Comparison of ENCODE assay signal across 2 cellular contexts in genomic region chr14:64880382-64881121, GRCh38.
A peak's percentile ranks its signal among the peaks of the same experiment; 100 is the strongest.
TF ChIP-seq lines count a peak whose summit lies in the region.

No MANE protein-coding gene starts in this region.

TF ChIP-seq in WTC11, 78 proteins besides CTCF, POLR2A, EP300 and RAD21 (continues in another document):
- TF ChIP-seq CREB1 (CRISPR knock-in tag; IDR thresholded peaks at IDR 0.05) (no peak), MXD4 (CRISPR knock-in tag; IDR thresholded peaks at IDR 0.05; ENCODE audit: borderline replicate concordance) (no peak), FOXP4 (CRISPR knock-in tag; IDR thresholded peaks at IDR 0.05) (0 out of 2 replicates have a peak, but pooled peaks have one; percentile 19), FOXJ3 (CRISPR knock-in tag; IDR thresholded peaks at IDR 0.05; ENCODE audit: borderline replicate concordance) (no peak), NFYB (CRISPR knock-in tag; conservative IDR thresholded peaks at IDR 0.05; ENCODE audit: low read depth) (no peak), IRF1 (CRISPR knock-in tag; IDR thresholded peaks at IDR 0.05) (no peak), CDX4 (CRISPR knock-in tag; IDR thresholded peaks at IDR 0.05; ENCODE audit: borderline replicate concordance) (no peak), NR3C1 (CRISPR knock-in tag; conservative IDR thresholded peaks at IDR 0.05; ENCODE audit: low read depth) (no peak), STAT6 (CRISPR knock-in tag; conservative IDR thresholded peaks at IDR 0.05; ENCODE audit: low read depth) (no peak), GABPB1 (CRISPR knock-in tag; IDR thresholded peaks at IDR 0.05) (no peak), MYBL2 (CRISPR knock-in tag; IDR thresholded peaks at IDR 0.05) (no peak), MAX (CRISPR knock-in tag; IDR thresholded peaks at IDR 0.05) (0 out of 2 replicates have a peak, but pooled peaks have one; percentile 22), ZNF281 (CRISPR knock-in tag; IDR thresholded peaks at IDR 0.05) (0 out of 2 replicates have a peak, but pooled peaks have one; percentile 25), PRRX2 (CRISPR knock-in tag; IDR thresholded peaks at IDR 0.05) (no peak), CREM (CRISPR knock-in tag; IDR thresholded peaks at IDR 0.05) (no peak), TEAD1 (CRISPR knock-in tag; IDR thresholded peaks at IDR 0.05) (no peak; the same call in 1 of the 2 replicates), GTF2I (CRISPR knock-in tag; conservative IDR thresholded peaks at IDR 0.05) (no peak), SP1 (CRISPR knock-in tag; conservative IDR thresholded peaks at IDR 0.05) (no peak)

TF ChIP-seq in HepG2, 621 proteins besides CTCF, POLR2A, EP300 and RAD21:
- peak; percentile 37 for TF ChIP-seq HNRNPLL (IDR thresholded peaks at IDR 0.05; ENCODE audit: low read depth, low read length, poor library complexity, severe bottlenecking)
- no peak for TF ChIP-seq NCOA2 (CRISPR knock-in tag; IDR thresholded peaks at IDR 0.05)
- no peak for TF ChIP-seq CBX2 (IDR thresholded peaks at IDR 0.05; ENCODE audit: low read depth, low read length)
- TF ChIP-seq CBX2 (CRISPR knock-in tag; IDR thresholded peaks at IDR 0.05; ENCODE audit: low read depth) = peak; percentile 35; the same call in 1 of the 2 replicates
- no peak for TF ChIP-seq FOXA3 (CRISPR knock-in tag; IDR thresholded peaks at IDR 0.05)
- no peak for TF ChIP-seq ZFP36 (IDR thresholded peaks at IDR 0.05; ENCODE audit: borderline replicate concordance, low read depth, low read length, partially characterized antibody)
- TF ChIP-seq ZNF687 (CRISPR knock-in tag; IDR thresholded peaks at IDR 0.05) = 0 out of 2 replicates have a peak, but pooled peaks have one; percentile 28
- 0 out of 2 replicates have a peak, but pooled peaks have one; percentile 23 for TF ChIP-seq ZNF563 (CRISPR knock-in tag; IDR thresholded peaks at IDR 0.05)
- 0 out of 2 replicates have a peak, but pooled peaks have one; percentile 29 for TF ChIP-seq MXD3 (CRISPR knock-in tag; IDR thresholded peaks at IDR 0.05)
